Comparison of ENCODE assay signal across 8 cellular contexts in genomic region chr2:218270721-218271486, GRCh38. TPM values are rescaled to one million over a fixed set of nuclear protein-coding genes. Genes with fewer than 3 reads are reported as not detected.
A peak's percentile ranks its signal among the peaks of the same experiment; 100 is the strongest.
DNase-seq lines count a peak whose midpoint lies in the region; ATAC-seq and TF ChIP-seq lines count a peak whose summit lies in the region.

No MANE protein-coding gene starts in this region.

- peaks cover 16% of the 10 kb centered on the region for H4K20me1 ChIP-seq in DND-41 (ENCODE audit: insufficient read depth, low read length)

- H3K36me3 ChIP-seq in DND-41 (ENCODE audit: insufficient read depth, low read length) (peaks cover 58% of the 10 kb centered on the region), KOPT-K1 (ENCODE audit: insufficient read depth, low read length) (peaks cover 50% of the 10 kb centered on the region), mucosa of descending colon (ENCODE audit: low read depth) (peaks cover 20% of the 10 kb centered on the region)

- H3K4me3 Mint-ChIP-seq in central memory CD8-positive, alpha-beta T cell: peak overlapping the region; percentile 86

- no peaks in the 10 kb centered on the region for H3K27me3 ChIP-seq in DND-41 (ENCODE audit: insufficient read depth, low read length, poor library complexity)

- peak overlapping the region; percentile 97 for H2AFZ ChIP-seq in DND-41 (ENCODE audit: low read depth, low read length)

- H3K4me1 ChIP-seq in DND-41 (ENCODE audit: insufficient read depth, low read length) (peaks cover 36% of the 10 kb centered on the region), mucosa of descending colon (ENCODE audit: low read depth) (peaks cover 53% of the 10 kb centered on the region)

- H3K4me3 ChIP-seq in DND-41 (ENCODE audit: low read depth in 1 of 2, low read length in 2 of 2) (peak overlapping the region; percentile 97 to 99), mucosa of descending colon (peak overlapping the region; percentile 47)

- H3K27ac Mint-ChIP-seq in central memory CD8-positive, alpha-beta T cell (ENCODE audit: low read depth): peak overlapping the region; percentile 87

- intact Hi-C loops in mucosa of descending colon (cut with DNase I, micrococcal nuclease): no loop called here

- H3K4me1 Mint-ChIP-seq in central memory CD8-positive, alpha-beta T cell: peaks cover 56% of the 10 kb centered on the region

- peak overlapping the region; percentile 89 for H3K27ac ChIP-seq in DND-41 (ENCODE audit: low read length)
- H3K27ac ChIP-seq in KOPT-K1 (ENCODE audit: low read depth, low read length, poor library complexity, severe bottlenecking): peak overlapping the region; percentile 78

- peak overlapping the region; percentile 96 for H3K4me2 ChIP-seq in DND-41 (ENCODE audit: insufficient read depth, low read length)

- H3K9ac ChIP-seq in DND-41 (ENCODE audit: low read depth, low read length): peak overlapping the region; percentile 90

- no peaks in the 10 kb centered on the region for H3K9me3 ChIP-seq in DND-41 (ENCODE audit: insufficient read depth, low read length, severe bottlenecking)
- no peaks in the 10 kb centered on the region for H3K9me3 ChIP-seq in KOPT-K1 (ENCODE audit: insufficient read depth, low read length, poor library complexity, severe bottlenecking)
- no peaks in the 10 kb centered on the region for H3K9me3 ChIP-seq in mucosa of descending colon

- H3K79me2 ChIP-seq in DND-41 (ENCODE audit: insufficient read depth, low read length): peaks cover 44% of the 10 kb centered on the region

- ATAC-seq in DND-41 (ENCODE audit: insufficient read depth, low read depth) (no peak), mucosa of descending colon (no peak), HG03039 (IDR thresholded peaks at IDR 0.05; ENCODE audit: unreplicated experiment) (no peak), GM18870 (IDR thresholded peaks at IDR 0.05; ENCODE audit: unreplicated experiment) (no peak)
- no peak for ATAC-seq in central memory CD8-positive, alpha-beta T cell (replicated peaks; ENCODE audit: extremely low read depth, poor library complexity, severe bottlenecking)

- H3K36me3 Mint-ChIP-seq in central memory CD8-positive, alpha-beta T cell (ENCODE audit: insufficient read depth): peaks cover 38% of the 10 kb centered on the region

- TF ChIP-seq CTCF in DND-41 (IDR thresholded peaks at IDR 0.05; ENCODE audit: borderline replicate concordance, extremely low read depth, low read length, poor library complexity, severe bottlenecking) (no peak), mucosa of descending colon (IDR thresholded peaks at IDR 0.05) (no peak)

- H3K9me3 Mint-ChIP-seq in central memory CD8-positive, alpha-beta T cell: no peaks in the 10 kb centered on the region

- no peaks in the 10 kb centered on the region for H3K27me3 Mint-ChIP-seq in central memory CD8-positive, alpha-beta T cell

- no peak for DNase-seq in DND-41
- no peak for DNase-seq in central memory CD8-positive, alpha-beta T cell (ENCODE audit: low spot score in 2 of 2)
- DNase-seq in mucosa of descending colon: peak in 2 of 3 donors; percentile 56 to 83
- no peak for DNase-seq in AG08395 (ENCODE audit: low spot score)
- no peak for DNase-seq in dedifferentiated amniotic fluid mesenchymal stem cell (ENCODE audit: extremely low spot score)

RNA-seq across cellular contexts. Expression of gene PNKD, which starts 0.6 kb away (rescaled TPM):
- total RNA-seq in mucosa of descending colon: 100 to 1,000 TPM in 1 of 3 donors, 10 to 100 TPM in 2; 77.1 to 101 (median 92.1) TPM

RNA-seq across cellular contexts. Expression of gene AAMP, which starts 1.0 kb away (rescaled TPM):
- 10 to 100 TPM; 80.2 to 97.0 (median 94.1) TPM for total RNA-seq in mucosa of descending colon

RNA-seq across cellular contexts. Expression of gene GPBAR1, which starts 10.1 kb away (rescaled TPM):
- total RNA-seq in mucosa of descending colon: 1 to 10 TPM in 2 of 3 donors, under 1 TPM in 1; 0.64 to 3.7 (median 3.3) TPM

RNA-seq across cellular contexts. Expression of gene TMBIM1, which starts 21.4 kb away (rescaled TPM):
- total RNA-seq in mucosa of descending colon: 100 to 1,000 TPM; 201 to 464 (median 319) TPM

RNA-seq across cellular contexts. Expression of gene ARPC2, which starts 53.9 kb away (rescaled TPM):
- total RNA-seq in mucosa of descending colon: 100 to 1,000 TPM; 262 to 322 (median 313) TPM

Comparison
In these comparisons a context has a peak if more than half of its experiments do, and no peak if none do; other contexts are left out.
1. DNase-seq: peak in mucosa of descending colon (2 of 3); none in DND-41 (single experiment), central memory CD8-positive, alpha-beta T cell (0 of 2), AG08395 (single experiment) and dedifferentiated amniotic fluid mesenchymal stem cell (single experiment).